ENCODE assay signal across 1 cellular context in the genomic region with DNA sequence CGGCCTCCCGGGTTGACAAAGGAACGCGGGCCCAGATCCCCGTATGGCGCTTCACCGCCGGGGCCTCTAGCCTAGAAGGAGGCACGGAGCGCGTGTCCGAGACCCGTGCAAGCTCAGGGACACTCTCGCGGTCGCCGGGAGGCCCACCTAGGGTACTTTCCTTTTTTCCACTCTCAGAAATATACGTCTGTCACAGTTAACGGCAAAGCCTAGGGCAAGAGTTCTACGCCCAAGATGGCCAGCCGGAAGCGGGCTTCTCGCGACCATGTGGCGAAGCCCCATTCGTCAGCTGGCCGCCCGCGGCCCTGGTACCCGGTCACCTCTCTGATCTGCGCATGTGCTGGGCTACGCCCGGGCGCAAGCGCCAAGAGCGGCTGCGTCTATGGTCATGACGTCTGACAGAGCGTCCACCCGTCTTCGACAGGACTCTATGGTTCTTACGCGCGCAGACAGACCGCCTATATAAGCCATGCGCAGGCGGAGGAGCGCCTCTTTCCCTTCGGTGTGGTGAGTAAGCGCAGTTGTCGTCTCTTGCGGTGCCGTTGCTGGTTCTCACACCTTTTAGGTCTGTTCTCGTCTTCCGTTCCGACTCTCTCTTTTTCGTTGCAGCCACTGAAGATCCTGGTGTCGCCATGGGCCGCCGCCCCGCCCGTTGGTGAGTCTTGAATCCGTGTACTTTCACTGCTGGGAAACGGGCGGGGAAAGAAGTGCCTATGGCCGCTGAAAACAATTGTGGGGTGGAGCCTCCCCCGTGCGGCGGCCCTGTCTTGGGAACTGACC.
A peak's percentile ranks its signal among the peaks of the same experiment; 100 is the strongest.
TF ChIP-seq lines count a peak whose summit lies in the region.

A gene (plus strand): TSS at position 490 of the 780 bp plus-strand sequence. CDS start 143 bp downstream, at position 633.

TF ChIP-seq in IMR-90, 13 proteins besides CTCF, POLR2A, EP300 and RAD21 (continued from another document):
- TF ChIP-seq, protein P1, sequence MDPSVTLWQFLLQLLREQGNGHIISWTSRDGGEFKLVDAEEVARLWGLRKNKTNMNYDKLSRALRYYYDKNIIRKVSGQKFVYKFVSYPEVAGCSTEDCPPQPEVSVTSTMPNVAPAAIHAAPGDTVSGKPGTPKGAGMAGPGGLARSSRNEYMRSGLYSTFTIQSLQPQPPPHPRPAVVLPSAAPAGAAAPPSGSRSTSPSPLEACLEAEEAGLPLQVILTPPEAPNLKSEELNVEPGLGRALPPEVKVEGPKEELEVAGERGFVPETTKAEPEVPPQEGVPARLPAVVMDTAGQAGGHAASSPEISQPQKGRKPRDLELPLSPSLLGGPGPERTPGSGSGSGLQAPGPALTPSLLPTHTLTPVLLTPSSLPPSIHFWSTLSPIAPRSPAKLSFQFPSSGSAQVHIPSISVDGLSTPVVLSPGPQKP (IDR thresholded peaks at IDR 0.05; ENCODE audit: borderline replicate concordance, low read depth, low read length): 0 out of 2 replicates have a peak, but pooled peaks have one; percentile 71
- no peak; the same call in none of the 2 replicates for TF ChIP-seq CHD1 (IDR thresholded peaks at IDR 0.05; ENCODE audit: low read depth, low read length)
- TF ChIP-seq, protein P2, sequence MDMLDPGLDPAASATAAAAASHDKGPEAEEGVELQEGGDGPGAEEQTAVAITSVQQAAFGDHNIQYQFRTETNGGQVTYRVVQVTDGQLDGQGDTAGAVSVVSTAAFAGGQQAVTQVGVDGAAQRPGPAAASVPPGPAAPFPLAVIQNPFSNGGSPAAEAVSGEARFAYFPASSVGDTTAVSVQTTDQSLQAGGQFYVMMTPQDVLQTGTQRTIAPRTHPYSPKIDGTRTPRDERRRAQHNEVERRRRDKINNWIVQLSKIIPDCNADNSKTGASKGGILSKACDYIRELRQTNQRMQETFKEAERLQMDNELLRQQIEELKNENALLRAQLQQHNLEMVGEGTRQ (IDR thresholded peaks at IDR 0.05; ENCODE audit: low read depth, low read length): peak; percentile 49; the same call in 1 of the 2 replicates
- TF ChIP-seq MXI1 (IDR thresholded peaks at IDR 0.05; ENCODE audit: borderline replicate concordance, low read depth, low read length): 0 out of 2 replicates have a peak, but pooled peaks have one; percentile 12
- TF ChIP-seq SMC3 (IDR thresholded peaks at IDR 0.05; ENCODE audit: low read depth, low read length): no peak
- no peak for TF ChIP-seq RFX5 (IDR thresholded peaks at IDR 0.05; ENCODE audit: low read depth, low read length)
- TF ChIP-seq CEBPB (IDR thresholded peaks at IDR 0.05; ENCODE audit: low read depth, low read length): no peak
- no peak for TF ChIP-seq RCOR1 (IDR thresholded peaks at IDR 0.05; ENCODE audit: insufficient replicate concordance, low read length)
- no peak; the same call in 1 of the 2 replicates for TF ChIP-seq MAZ (IDR thresholded peaks at IDR 0.05; ENCODE audit: borderline replicate concordance, low read depth, low read length)
